ENCODE assay signal across 10 cellular contexts in the genomic region with DNA sequence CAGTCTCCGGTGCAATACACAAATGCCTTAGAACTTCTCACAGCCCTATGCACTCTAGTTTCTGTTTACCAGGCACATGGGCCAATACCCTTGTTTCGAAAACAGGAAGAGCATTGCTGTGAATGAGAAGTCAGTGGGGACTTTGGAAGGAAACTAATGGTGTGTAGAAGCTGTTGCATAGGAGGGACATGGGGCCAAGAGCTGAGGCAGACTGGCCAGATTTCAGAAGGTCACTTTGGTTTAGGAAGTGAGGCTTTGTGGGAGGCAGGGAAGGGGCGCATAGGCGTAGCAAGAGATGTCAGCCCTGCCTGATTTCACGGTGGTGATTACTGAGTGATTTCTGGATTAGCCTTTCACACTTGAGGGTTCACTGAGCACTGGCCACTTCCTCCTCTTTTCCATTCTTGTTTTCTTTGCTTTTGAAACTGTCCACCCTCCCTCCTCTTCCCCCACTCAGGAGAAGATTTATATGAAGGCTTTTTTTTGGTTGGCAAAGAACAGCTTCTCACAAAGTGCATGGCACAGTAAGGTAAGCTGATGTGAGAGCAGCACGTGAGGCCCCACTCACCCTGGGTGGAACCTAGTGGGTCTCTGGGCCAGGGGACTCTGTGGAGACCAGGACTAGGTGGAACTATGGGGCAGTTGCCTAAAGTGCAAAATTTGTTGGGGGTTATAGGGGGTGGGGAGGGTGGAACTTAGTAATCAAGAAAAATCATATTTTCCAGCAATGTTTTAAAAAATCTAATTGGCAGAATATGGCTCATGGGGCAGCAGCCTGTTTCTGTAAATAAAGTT. TPM values are rescaled to one million over a fixed set of nuclear protein-coding genes. Genes with fewer than 3 reads are reported as not detected.
DNase-seq lines count a peak whose midpoint lies in the region; ATAC-seq and TF ChIP-seq lines count a peak whose summit lies in the region.
"Had no signal": no experiment of that assay in that cellular context is flagged by ENCODE, and none has a peak within 500 bp of the region (broad histone marks: within the 10 kb centered on the region; RNA-seq: fewer than 3 reads in every experiment).

No MANE protein-coding gene starts in this region.

- TF ChIP-seq POLR2A in thyroid gland (IDR thresholded peaks at IDR 0.05), result no peak

- H3K9me3 Mint-ChIP-seq in IgD-negative memory B cell, result no peaks in the 10 kb centered on the region

- POLR2A ChIA-PET in GM10248 (lab: Yijun Ruan, JAX), result no interaction called here

- no peaks in the 10 kb centered on the region for H3K27me3 Mint-ChIP-seq in IgD-negative memory B cell

- H3K36me3 ChIP-seq in heart right ventricle (no peaks in the 10 kb centered on the region), thyroid gland (no peaks in the 10 kb centered on the region)
- H3K36me3 ChIP-seq in effector memory CD4-positive, alpha-beta T cell (ENCODE audit: control insufficient read depth, insufficient read depth, low read length), result no peaks in the 10 kb centered on the region

- H3K27ac Mint-ChIP-seq in IgD-negative memory B cell, result peak overlapping the region; percentile 40 to 91 (median 79)

- H3K27ac ChIP-seq in heart right ventricle (peak overlapping the region in 6 of 10 donors; percentile 1 to 88 (median 57)), thyroid gland (peak overlapping the region in 2 of 3 donors; percentile 13 to 23), foreskin keratinocyte (no peak overlapping the region)
- no peak overlapping the region for H3K27ac ChIP-seq in effector memory CD4-positive, alpha-beta T cell (ENCODE audit: insufficient read depth, low read length, poor library complexity, severe bottlenecking)

- H3K4me3 ChIP-seq in heart right ventricle (peak overlapping the region in 1 of 10 donors; percentile 15), thyroid gland (replicated peaks in 1 of 3) (no peak overlapping the region)
- no peak overlapping the region for H3K4me3 ChIP-seq in effector memory CD4-positive, alpha-beta T cell (ENCODE audit: insufficient read depth, low read depth, low read length, poor library complexity, severe bottlenecking)

- peak overlapping the region; percentile 23 to 88 (median 65) for H3K4me3 Mint-ChIP-seq in IgD-negative memory B cell

- intact Hi-C loops in heart right ventricle (cut with DNase I) (no loop called here), thyroid gland (cut with DNase I) (no loop called here)

- CTCF ChIA-PET in GM10248 (lab: Yijun Ruan, JAX), result interaction anchor here (1.2 to 3.6 kb wide), 2 partner anchors 13 to 21 kb away, joined by 5 to 12 read pairs; no protein-coding TSS in a partner anchor

- 47 to 62% methylated on average over 6 of the region's 6 CpGs for WGBS in heart right ventricle, 2 donors
- WGBS in thyroid gland, 2 donors, result 21 to 28% methylated on average over 6 of the region's 6 CpGs

- peak; percentile 49 for DNase-seq in GM10248 (ENCODE audit: extremely low spot score)
- no peak for DNase-seq in heart right ventricle
- DNase-seq in thyroid gland, result peak; percentile 27 to 35
- DNase-seq in foreskin keratinocyte, result no peak
- DNase-seq in effector memory CD4-positive, alpha-beta T cell, result no peak
- no peak for DNase-seq in 8988T

- H3K4me1 ChIP-seq in heart right ventricle (peaks cover under 1 to 35% (median 13%) of the 10 kb centered on the region in 9 donors), thyroid gland (peaks cover 4 to 6% of the 10 kb centered on the region in 2 donors), foreskin keratinocyte (no peaks in the 10 kb centered on the region)
- H3K4me1 ChIP-seq in effector memory CD4-positive, alpha-beta T cell (ENCODE audit: control insufficient read depth, insufficient read depth, low read length, poor library complexity, severe bottlenecking), result no peaks in the 10 kb centered on the region

- no peaks in the 10 kb centered on the region for H3K36me3 Mint-ChIP-seq in IgD-negative memory B cell

- ATAC-seq in GM21515 (IDR thresholded peaks at IDR 0.05; ENCODE audit: unreplicated experiment) (peak; percentile 73), heart right ventricle (peak; percentile 68 to 86 (median 77)), foreskin keratinocyte (no peak)

- H3K4me1 Mint-ChIP-seq in IgD-negative memory B cell, result peaks cover 30 to 38% (median 32%) of the 10 kb centered on the region in 3 donors

- no peaks in the 10 kb centered on the region for H3K9me3 ChIP-seq in heart right ventricle
- no peaks in the 10 kb centered on the region for H3K9me3 ChIP-seq in thyroid gland
- no peaks in the 10 kb centered on the region for H3K9me3 ChIP-seq in effector memory CD4-positive, alpha-beta T cell (ENCODE audit: control insufficient read depth, low read length)

- H3K27me3 ChIP-seq in heart right ventricle (no peaks in the 10 kb centered on the region), thyroid gland (no peaks in the 10 kb centered on the region), foreskin keratinocyte (no peaks in the 10 kb centered on the region)
- no peaks in the 10 kb centered on the region for H3K27me3 ChIP-seq in effector memory CD4-positive, alpha-beta T cell (replicated peaks; ENCODE audit: control insufficient read depth, insufficient read depth, low read length, poor library complexity, severe bottlenecking)

- TF ChIP-seq CTCF in GM10248 (IDR thresholded peaks at IDR 0.05; ENCODE audit: control extremely low read depth, extremely low read depth, low read depth, missing control alignments) (no peak), heart right ventricle (IDR thresholded peaks at IDR 0.05) (no peak), thyroid gland (IDR thresholded peaks at IDR 0.05) (no peak), foreskin keratinocyte (conservative IDR thresholded peaks at IDR 0.05) (no peak)

RNA-seq across cellular contexts. Expression of a gene that starts 6.1 kb away (rescaled TPM):
- polyA plus RNA-seq in IgD-negative memory B cell (not detected), heart right ventricle (under 1 TPM in 1 of 2 donors, not detected in 1; 0.03 TPM), foreskin keratinocyte (not detected in 2 replicates)
- total RNA-seq in heart right ventricle (under 1 TPM in 1 of 10 donors, not detected in 9; 0.51 TPM), thyroid gland (not detected), foreskin keratinocyte (not detected in 2 replicates)
- total RNA-seq: activated CD8-positive, alpha-beta memory T cell treated with anti-CD3 and anti-CD28 coated beads for 36 hours had no signal
- polyA plus RNA-seq: thymus had no signal

Comparison
In these comparisons a context has a peak if more than half of its experiments do, and no peak if none do; other contexts are left out.
1. DNase-seq: peak in GM10248 (single experiment) and thyroid gland (2 of 2); none in heart right ventricle (0 of 2), foreskin keratinocyte (0 of 2), effector memory CD4-positive, alpha-beta T cell (0 of 3) and 8988T (single experiment).
2. H3K27ac ChIP-seq: peak in heart right ventricle (6 of 10) and thyroid gland (2 of 3); none in foreskin keratinocyte (single experiment) and effector memory CD4-positive, alpha-beta T cell (single experiment).